In genomic region chr1:16770144-16770736, GRCh38 we compare ENCODE assay signal across 8 cellular contexts. TPM values are rescaled to one million over a fixed set of nuclear protein-coding genes. Genes with fewer than 3 reads are reported as not detected.
A peak's percentile ranks its signal among the peaks of the same experiment; 100 is the strongest.
DNase-seq lines count a peak whose midpoint lies in the region; ATAC-seq and TF ChIP-seq lines count a peak whose summit lies in the region.
"Not testable (repeated sequence)": the region's sequence is repeated elsewhere in the genome, so short reads cannot be mapped to it uniquely, and the experiment has no call there.

No MANE protein-coding gene starts in this region.

- H3K27me3 ChIP-seq in psoas muscle (ENCODE audit: insufficient read depth in 3 of 3, low read length in 2 of 3) = peaks cover 0 to 21% (median 4%) of the 10 kb centered on the region in 3 donors

- not testable (repeated sequence) for H3K9me3 ChIP-seq in psoas muscle

- ATAC-seq in psoas muscle = peak in 3 of 4 donors; percentile 40 to 51 (median 45)

- BruUV-seq in MCF 10A (replicated peaks; lab: Mats Ljungman, UMichigan) = not testable (repeated sequence)

- H3K36me3 Mint-ChIP-seq in MCF 10A (ENCODE audit: insufficient read depth, unreplicated experiment); type B pancreatic cell: not testable (repeated sequence)

- H3K27ac ChIP-seq in psoas muscle = not testable (repeated sequence)

- not testable (repeated sequence) for H3K4me1 ChIP-seq in psoas muscle

- TF ChIP-seq CTCF in MCF 10A (IDR thresholded peaks at IDR 0.05; ENCODE audit: unreplicated experiment); psoas muscle (IDR thresholded peaks at IDR 0.05); type B pancreatic cell (conservative IDR thresholded peaks at IDR 0.05): not testable (repeated sequence)

- not testable (repeated sequence) for H3K36me3 ChIP-seq in psoas muscle (ENCODE audit: insufficient read depth in 1 of 2, low read depth in 1 of 2)

- peaks cover 21% of the 10 kb centered on the region for H3K4me1 Mint-ChIP-seq in MCF 10A (ENCODE audit: insufficient read depth, unreplicated experiment)
- not testable (repeated sequence) for H3K4me1 Mint-ChIP-seq in type B pancreatic cell (ENCODE audit: unreplicated experiment)

- peak overlapping the region; percentile 29 for H3K27ac Mint-ChIP-seq in MCF 10A (ENCODE audit: low read depth, unreplicated experiment)
- not testable (repeated sequence) for H3K27ac Mint-ChIP-seq in type B pancreatic cell

- intact Hi-C loops in MCF 10A (cut with micrococcal nuclease); psoas muscle (cut with DNase I): not testable (repeated sequence)

- DNase-seq in EH (ENCODE audit: low read depth) (peak; percentile 89), HT1080 (ENCODE audit: low read depth) (peak; percentile 75), RKO (ENCODE audit: low spot score) (peak; percentile 76), MCF 10A (ENCODE audit: unreplicated experiment) (peak; percentile 89), fibroblast of peridontal ligament (ENCODE audit: extremely low read depth) (peak; percentile 90), kidney glomerular epithelial cell (lab: John Stamatoyannopoulos, UW) (peak; percentile 99), type B pancreatic cell (ENCODE audit: extremely low spot score, unreplicated experiment) (peak; percentile 56)
- not testable (repeated sequence) for DNase-seq in psoas muscle

- H3K27me3 Mint-ChIP-seq in MCF 10A (ENCODE audit: insufficient read depth, unreplicated experiment) = not testable (repeated sequence)
- peaks cover 17% of the 10 kb centered on the region for H3K27me3 Mint-ChIP-seq in type B pancreatic cell

- not testable (repeated sequence) for H3K4me3 Mint-ChIP-seq in MCF 10A (ENCODE audit: unreplicated experiment); type B pancreatic cell

- CTCF ChIA-PET in MCF 10A (lab: Yijun Ruan, JAX) = not testable (repeated sequence)

- H3K4me3 ChIP-seq in psoas muscle = not testable (repeated sequence)

- not testable (repeated sequence) for H3K9me3 Mint-ChIP-seq in MCF 10A (ENCODE audit: unreplicated experiment); type B pancreatic cell

- POLR2A ChIA-PET in MCF 10A (lab: Yijun Ruan, JAX) = not testable (repeated sequence)

- WGBS in psoas muscle, 3 donors = 67 to 74% (median 70%) methylated on average over 5 of the region's 5 CpGs

RNA-seq across cellular contexts. Expression of gene RNU1-4, which starts 29.9 kb away (rescaled TPM):
- under 0.01 TPM in 1 of 2 replicates, not detected in the other for total RNA-seq in HT1080 (2014; rRNA removed; shearing (Covaris generic))
- not detected in 2 replicates for polyA plus RNA-seq in HT1080 (2015; cell fraction: cytosol; rRNA removed)
- not detected in 2 replicates for polyA plus RNA-seq in HT1080 (2015; cell fraction: nucleus; rRNA removed)
- 1,539 and 1,606 TPM in 2 replicates for total RNA-seq in MCF 10A (2022)
- total RNA-seq in psoas muscle = 1,000 to 10,000 TPM; 1,264 to 5,208 (median 3,151) TPM
- not detected for polyA plus RNA-seq in psoas muscle
- 2,993 and 3,564 TPM in 2 replicates for total RNA-seq in type B pancreatic cell (ENCODE audit: low replicate concordance)

Comparison
In these comparisons a context has a peak if more than half of its experiments do, and no peak if none do; other contexts are left out.
1. RNA of gene RNU1-4, which starts 29.9 kb away (total RNA-seq): 1,264 to 5,208 TPM in psoas muscle, 2,993 to 3,564 TPM in type B pancreatic cell and 1,539 to 1,606 TPM in MCF 10A; under 0.01 TPM in HT1080; every median in the first group is over 1,000 times any median in the second.